ENCODE assay signal across 18 cellular contexts in the genomic region with DNA sequence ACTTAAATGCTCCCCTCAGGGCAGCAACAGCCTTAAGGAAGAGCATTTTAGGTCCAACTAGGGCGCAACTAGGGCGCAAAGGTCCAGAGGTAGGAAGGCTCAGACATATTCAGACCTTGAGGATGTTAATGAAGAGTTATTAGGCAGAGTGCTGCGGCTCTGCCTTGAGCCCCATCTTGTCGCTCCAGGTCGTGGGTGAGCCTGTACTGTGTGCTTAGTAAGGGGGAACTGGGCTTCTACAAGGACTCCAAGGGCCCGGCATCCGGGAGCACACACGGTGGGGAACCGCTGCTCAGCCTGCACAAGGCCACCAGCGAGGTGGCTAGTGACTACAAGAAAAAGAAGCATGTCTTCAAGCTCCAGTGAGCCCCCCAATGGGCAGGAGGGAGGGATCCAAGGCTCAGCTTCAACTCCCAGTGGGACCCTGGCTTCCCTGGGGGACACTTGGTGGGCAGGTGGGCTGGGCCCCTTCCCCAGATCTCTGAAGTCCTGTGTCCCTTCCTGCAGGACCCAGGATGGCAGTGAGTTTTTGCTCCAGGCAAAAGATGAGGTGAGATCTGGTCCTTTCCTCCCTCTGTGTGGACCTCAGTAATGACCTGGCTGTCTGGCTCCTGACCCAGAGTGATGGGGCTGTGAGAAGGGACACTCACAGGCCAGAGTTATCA. TPM values are rescaled to one million over a fixed set of nuclear protein-coding genes. Genes with fewer than 3 reads are reported as not detected.
DNase-seq lines count a peak whose midpoint lies in the region; ATAC-seq, FAIRE-seq and TF ChIP-seq lines count a peak whose summit lies in the region.
"Had no signal": no experiment of that assay in that cellular context is flagged by ENCODE, and none has a peak within 500 bp of the region (broad histone marks: within the 10 kb centered on the region; RNA-seq: fewer than 3 reads in every experiment).

No MANE protein-coding gene starts in this region.

- no peak for DNase-seq in CD4-positive, alpha-beta memory T cell
- peak; percentile 61 for DNase-seq in kidney
- DNase-seq in ureter (ENCODE audit: low spot score), result no peak
- no peak for DNase-seq in naive thymus-derived CD4-positive, alpha-beta T cell
- DNase-seq: C1 segment of cervical spinal cord, Karpas-422, NCI-H1417 treated with DMSO at 0.1 percent for 48 hours, NCI-H187 treated with DMSO at 0.1 percent for 48 hours, NCI-H345, NCI-H524 treated with DMSO at 0.1 percent for 48 hours, SJCRH30 had no signal

- no peak for ATAC-seq in stimulated activated memory B cell treated with anti-CD40 and anti-IgM and Interleukin-4, amounts not matched to agents 10 μg/mL and 1 μg/mL and 100 μg/mL, for 72 hours
- ATAC-seq in GM19455 (IDR thresholded peaks at IDR 0.05; ENCODE audit: unreplicated experiment), result no peak
- ATAC-seq in naive thymus-derived CD4-positive, alpha-beta T cell, result no peak

- POLR2A ChIA-PET in CD4-positive, alpha-beta memory T cell (lab: Charles Lee; ENCODE audit: partially characterized antibody), result interaction anchor here (1.3 to 3.3 kb wide), 3 partner anchors 30 to 169 kb away, joined by 4 to 71 read pairs (median 15); a partner anchor contains a TSS
- POLR2A ChIA-PET in naive thymus-derived CD4-positive, alpha-beta T cell (lab: Charles Lee), result interaction anchor here (0.5 to 2.2 kb wide), 6 partner anchors 9 to 1198 kb away, joined by 4 to 11 read pairs (median 6); a partner anchor contains a TSS

- no peak for FAIRE-seq in kidney (lab: Jason Lieb, UNC)
- FAIRE-seq: D721Med, GM12891, GM18507 had no signal

- H3K36me3 ChIP-seq in CD4-positive, alpha-beta memory T cell (ENCODE audit: insufficient read depth, low read length), result no peaks in the 10 kb centered on the region
- H3K36me3 ChIP-seq in kidney (ENCODE audit: control insufficient read depth in 1 of 2, insufficient read depth in 2 of 2, low read length in 2 of 2), result no peaks in the 10 kb centered on the region
- peaks cover 0 to 4% (median 0%) of the 10 kb centered on the region in 3 experiments for H3K36me3 ChIP-seq in naive thymus-derived CD4-positive, alpha-beta T cell (ENCODE audit: control insufficient read depth in 2 of 3, insufficient read depth in 3 of 3, low read length in 3 of 3)
- H3K36me3 ChIP-seq: SJCRH30 had no signal

- peaks cover 3 to 5% of the 10 kb centered on the region in 2 donors for H3K27me3 Mint-ChIP-seq in CD4-positive, alpha-beta memory T cell
- H3K27me3 Mint-ChIP-seq in IgD-negative memory B cell, result peaks cover 14% of the 10 kb centered on the region
- H3K27me3 Mint-ChIP-seq in stimulated activated memory B cell treated with anti-CD40 and anti-IgM and Interleukin-4, amounts not matched to agents 10 μg/mL and 1 μg/mL and 100 μg/mL, for 72 hours, result peaks cover under 1% of the 10 kb centered on the region
- peaks cover 1 to 33% (median 5%) of the 10 kb centered on the region in 5 donors for H3K27me3 Mint-ChIP-seq in naive thymus-derived CD4-positive, alpha-beta T cell

- H3K9me3 ChIP-seq in CD4-positive, alpha-beta memory T cell (ENCODE audit: control insufficient read depth in 1 of 2, low read length in 2 of 2), result no peaks in the 10 kb centered on the region
- H3K9me3 ChIP-seq in kidney (ENCODE audit: control insufficient read depth in 1 of 2, low read length in 2 of 2), result no peaks in the 10 kb centered on the region
- no peaks in the 10 kb centered on the region for H3K9me3 ChIP-seq in naive thymus-derived CD4-positive, alpha-beta T cell (ENCODE audit: control insufficient read depth in 2 of 3, low read length in 3 of 3)
- H3K9me3 ChIP-seq: SJCRH30 had no signal

- H3K4me3 Mint-ChIP-seq in CD4-positive, alpha-beta memory T cell, result no peak overlapping the region
- H3K4me3 Mint-ChIP-seq in IgD-negative memory B cell, result no peak overlapping the region
- H3K4me3 Mint-ChIP-seq in stimulated activated memory B cell treated with anti-CD40 and anti-IgM and Interleukin-4, amounts not matched to agents 10 μg/mL and 1 μg/mL and 100 μg/mL, for 72 hours, result no peak overlapping the region
- H3K4me3 Mint-ChIP-seq in naive thymus-derived CD4-positive, alpha-beta T cell, result no peak overlapping the region

- peak overlapping the region in 5 of 7 donors; percentile 15 to 90 (median 55) for H3K27ac Mint-ChIP-seq in CD4-positive, alpha-beta memory T cell
- H3K27ac Mint-ChIP-seq in IgD-negative memory B cell, result peak overlapping the region in 2 of 3 donors; percentile 16 to 91
- H3K27ac Mint-ChIP-seq in stimulated activated memory B cell treated with anti-CD40 and anti-IgM and Interleukin-4, amounts not matched to agents 10 μg/mL and 1 μg/mL and 100 μg/mL, for 72 hours, result peak overlapping the region; percentile 36
- peak overlapping the region in 3 of 9 donors; percentile 59 to 81 (median 80) for H3K27ac Mint-ChIP-seq in naive thymus-derived CD4-positive, alpha-beta T cell

- no peak overlapping the region for H3K9ac ChIP-seq in kidney (ENCODE audit: low read length in 2 of 2)

- TF ChIP-seq CTCF in kidney (IDR thresholded peaks at IDR 0.05; ENCODE audit: borderline replicate concordance, extremely low read depth, insufficient read depth), result no peak

- no peaks in the 10 kb centered on the region for H3K27me3 ChIP-seq in CD4-positive, alpha-beta memory T cell (ENCODE audit: insufficient read depth, low read length)
- no peaks in the 10 kb centered on the region for H3K27me3 ChIP-seq in naive thymus-derived CD4-positive, alpha-beta T cell (ENCODE audit: control insufficient read depth in 2 of 2, insufficient read depth in 2 of 2, low read length in 2 of 2)
- H3K27me3 ChIP-seq: SJCRH30 had no signal

- peaks cover 21% of the 10 kb centered on the region for H3K4me1 ChIP-seq in CD4-positive, alpha-beta memory T cell (ENCODE audit: insufficient read depth, low read length)
- peaks cover 0 to 5% of the 10 kb centered on the region in 2 donors for H3K4me1 ChIP-seq in kidney (ENCODE audit: control insufficient read depth in 1 of 2, insufficient read depth in 1 of 2, low read depth in 1 of 2, low read length in 2 of 2)
- H3K4me1 ChIP-seq in naive thymus-derived CD4-positive, alpha-beta T cell (ENCODE audit: control insufficient read depth in 2 of 2, insufficient read depth in 2 of 2, low read length in 2 of 2), result peaks cover 9 to 19% of the 10 kb centered on the region in 2 donors

- CTCF ChIA-PET in CD4-positive, alpha-beta memory T cell (lab: Charles Lee; ENCODE audit: partially characterized antibody), result interaction anchor here (3.4 kb wide), 1 partner anchor 31 kb away, joined by 17 read pairs; no protein-coding TSS in a partner anchor
- CTCF ChIA-PET in naive thymus-derived CD4-positive, alpha-beta T cell (lab: Charles Lee), result interaction anchor here (0.7 kb wide), 1 partner anchor 38 kb away, joined by 3 read pairs; no protein-coding TSS in a partner anchor

- peaks cover 10 to 33% (median 20%) of the 10 kb centered on the region in 4 donors for H3K4me1 Mint-ChIP-seq in CD4-positive, alpha-beta memory T cell
- H3K4me1 Mint-ChIP-seq in IgD-negative memory B cell, result peaks cover 9 to 13% (median 11%) of the 10 kb centered on the region in 3 donors
- peaks cover 34% of the 10 kb centered on the region for H3K4me1 Mint-ChIP-seq in stimulated activated memory B cell treated with anti-CD40 and anti-IgM and Interleukin-4, amounts not matched to agents 10 μg/mL and 1 μg/mL and 100 μg/mL, for 72 hours
- peaks cover 12 to 34% (median 22%) of the 10 kb centered on the region in 7 donors for H3K4me1 Mint-ChIP-seq in naive thymus-derived CD4-positive, alpha-beta T cell

- no peaks in the 10 kb centered on the region for H3K9me3 Mint-ChIP-seq in CD4-positive, alpha-beta memory T cell
- peaks cover 0 to 4% (median 2%) of the 10 kb centered on the region in 3 donors for H3K9me3 Mint-ChIP-seq in IgD-negative memory B cell
- H3K9me3 Mint-ChIP-seq in stimulated activated memory B cell treated with anti-CD40 and anti-IgM and Interleukin-4, amounts not matched to agents 10 μg/mL and 1 μg/mL and 100 μg/mL, for 72 hours, result peaks cover 3% of the 10 kb centered on the region
- peaks cover 0 to 4% (median 0%) of the 10 kb centered on the region in 11 donors for H3K9me3 Mint-ChIP-seq in naive thymus-derived CD4-positive, alpha-beta T cell

- intact Hi-C loops in CD4-positive, alpha-beta memory T cell (cut with micrococcal nuclease), result loop anchor here (2.0 kb wide), 1 partner anchor 43 kb away; no protein-coding TSS in a partner anchor
- intact Hi-C loops in kidney (cut with DNase I), result no loop called here
- intact Hi-C loops in naive thymus-derived CD4-positive, alpha-beta T cell (cut with micrococcal nuclease), result loop anchor here in 1 of 2 donors (2.0 to 10.0 kb wide), 3 partner anchors 143 to 693 kb away; a partner anchor contains a TSS

- H3K36me3 Mint-ChIP-seq in CD4-positive, alpha-beta memory T cell, result peaks cover 0 to 2% of the 10 kb centered on the region in 2 donors
- H3K36me3 Mint-ChIP-seq in IgD-negative memory B cell, result no peaks in the 10 kb centered on the region
- H3K36me3 Mint-ChIP-seq in stimulated activated memory B cell treated with anti-CD40 and anti-IgM and Interleukin-4, amounts not matched to agents 10 μg/mL and 1 μg/mL and 100 μg/mL, for 72 hours, result no peaks in the 10 kb centered on the region
- no peaks in the 10 kb centered on the region for H3K36me3 Mint-ChIP-seq in naive thymus-derived CD4-positive, alpha-beta T cell

- no peak overlapping the region for H3K27ac ChIP-seq in CD4-positive, alpha-beta memory T cell (ENCODE audit: low read depth, low read length)
- no peak overlapping the region for H3K27ac ChIP-seq in kidney (ENCODE audit: low read depth in 2 of 2, low read length in 2 of 2)
- no peak overlapping the region for H3K27ac ChIP-seq in naive thymus-derived CD4-positive, alpha-beta T cell (ENCODE audit: low read depth, low read length)
- H3K27ac ChIP-seq: HL-60, SJCRH30 had no signal

- H3K4me3 ChIP-seq in CD4-positive, alpha-beta memory T cell (ENCODE audit: low read length in 2 of 2), result no peak overlapping the region
- no peak overlapping the region for H3K4me3 ChIP-seq in kidney (ENCODE audit: low read length in 2 of 2)
- H3K4me3 ChIP-seq in naive thymus-derived CD4-positive, alpha-beta T cell (ENCODE audit: low read length), result no peak overlapping the region
- H3K4me3 ChIP-seq: SJCRH30 had no signal

RNA-seq across cellular contexts. Expression of a gene that starts 4.7 kb away (rescaled TPM):
- total RNA-seq in CD4-positive, alpha-beta memory T cell, result 100 to 1,000 TPM; 167 to 170 TPM
- 100 to 1,000 TPM; 137 to 155 TPM for polyA plus RNA-seq in CD4-positive, alpha-beta memory T cell
- polyA plus RNA-seq in IgD-negative memory B cell (210 TPM), kidney (ENCODE audit: insufficient read depth, low read depth, low replicate concordance) (91.3 TPM)
- total RNA-seq in kidney (69.6 TPM), ureter (61.2 TPM)
- 100 to 1,000 TPM in 4 of 5 experiments, 10 to 100 TPM in 1; 98.4 to 218 (median 139) TPM for total RNA-seq in naive thymus-derived CD4-positive, alpha-beta T cell
- 100 to 1,000 TPM in 1 of 2 donors, 10 to 100 TPM in 1; 92.8 to 140 TPM for polyA plus RNA-seq in naive thymus-derived CD4-positive, alpha-beta T cell

RNA-seq across cellular contexts. Expression of a gene that starts 29.2 kb away (rescaled TPM):
- 100 to 1,000 TPM; 157 to 158 TPM for total RNA-seq in CD4-positive, alpha-beta memory T cell
- 10 to 100 TPM; 26.0 to 49.4 TPM for polyA plus RNA-seq in CD4-positive, alpha-beta memory T cell
- polyA plus RNA-seq in IgD-negative memory B cell (22.1 TPM), kidney (ENCODE audit: insufficient read depth, low read depth, low replicate concordance) (52.1 TPM)
- total RNA-seq in kidney (155 TPM), ureter (239 TPM)
- 100 to 1,000 TPM in 4 of 5 experiments, 10 to 100 TPM in 1; 62.4 to 116 (median 111) TPM for total RNA-seq in naive thymus-derived CD4-positive, alpha-beta T cell
- 10 to 100 TPM; 21.8 to 41.4 TPM for polyA plus RNA-seq in naive thymus-derived CD4-positive, alpha-beta T cell
